1 cellular context compared by ENCODE assay signal in the genomic region with DNA sequence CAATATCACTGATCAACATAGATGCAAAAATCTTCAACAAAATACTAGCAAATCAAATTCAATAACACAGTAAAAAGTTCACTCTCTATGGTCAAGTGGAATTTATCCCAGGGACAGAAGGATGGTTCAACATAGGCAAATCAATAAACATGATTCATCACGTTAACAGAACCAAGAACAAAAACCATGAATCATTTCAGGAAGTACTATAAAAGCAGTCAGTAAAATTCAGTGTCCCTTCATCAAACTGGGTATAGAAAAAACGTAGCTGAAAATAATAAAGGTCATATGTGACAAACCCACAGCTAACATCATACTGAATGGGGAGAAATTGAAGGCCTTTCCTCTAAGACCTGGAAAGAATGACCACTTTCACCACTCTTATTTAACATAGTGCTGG.
TF ChIP-seq lines count a peak whose summit lies in the region.

No MANE protein-coding gene starts in this region.

TF ChIP-seq in GM23338, 12 proteins besides CTCF, POLR2A, EP300 and RAD21 (continued from another document):
- TF ChIP-seq, protein P1, sequence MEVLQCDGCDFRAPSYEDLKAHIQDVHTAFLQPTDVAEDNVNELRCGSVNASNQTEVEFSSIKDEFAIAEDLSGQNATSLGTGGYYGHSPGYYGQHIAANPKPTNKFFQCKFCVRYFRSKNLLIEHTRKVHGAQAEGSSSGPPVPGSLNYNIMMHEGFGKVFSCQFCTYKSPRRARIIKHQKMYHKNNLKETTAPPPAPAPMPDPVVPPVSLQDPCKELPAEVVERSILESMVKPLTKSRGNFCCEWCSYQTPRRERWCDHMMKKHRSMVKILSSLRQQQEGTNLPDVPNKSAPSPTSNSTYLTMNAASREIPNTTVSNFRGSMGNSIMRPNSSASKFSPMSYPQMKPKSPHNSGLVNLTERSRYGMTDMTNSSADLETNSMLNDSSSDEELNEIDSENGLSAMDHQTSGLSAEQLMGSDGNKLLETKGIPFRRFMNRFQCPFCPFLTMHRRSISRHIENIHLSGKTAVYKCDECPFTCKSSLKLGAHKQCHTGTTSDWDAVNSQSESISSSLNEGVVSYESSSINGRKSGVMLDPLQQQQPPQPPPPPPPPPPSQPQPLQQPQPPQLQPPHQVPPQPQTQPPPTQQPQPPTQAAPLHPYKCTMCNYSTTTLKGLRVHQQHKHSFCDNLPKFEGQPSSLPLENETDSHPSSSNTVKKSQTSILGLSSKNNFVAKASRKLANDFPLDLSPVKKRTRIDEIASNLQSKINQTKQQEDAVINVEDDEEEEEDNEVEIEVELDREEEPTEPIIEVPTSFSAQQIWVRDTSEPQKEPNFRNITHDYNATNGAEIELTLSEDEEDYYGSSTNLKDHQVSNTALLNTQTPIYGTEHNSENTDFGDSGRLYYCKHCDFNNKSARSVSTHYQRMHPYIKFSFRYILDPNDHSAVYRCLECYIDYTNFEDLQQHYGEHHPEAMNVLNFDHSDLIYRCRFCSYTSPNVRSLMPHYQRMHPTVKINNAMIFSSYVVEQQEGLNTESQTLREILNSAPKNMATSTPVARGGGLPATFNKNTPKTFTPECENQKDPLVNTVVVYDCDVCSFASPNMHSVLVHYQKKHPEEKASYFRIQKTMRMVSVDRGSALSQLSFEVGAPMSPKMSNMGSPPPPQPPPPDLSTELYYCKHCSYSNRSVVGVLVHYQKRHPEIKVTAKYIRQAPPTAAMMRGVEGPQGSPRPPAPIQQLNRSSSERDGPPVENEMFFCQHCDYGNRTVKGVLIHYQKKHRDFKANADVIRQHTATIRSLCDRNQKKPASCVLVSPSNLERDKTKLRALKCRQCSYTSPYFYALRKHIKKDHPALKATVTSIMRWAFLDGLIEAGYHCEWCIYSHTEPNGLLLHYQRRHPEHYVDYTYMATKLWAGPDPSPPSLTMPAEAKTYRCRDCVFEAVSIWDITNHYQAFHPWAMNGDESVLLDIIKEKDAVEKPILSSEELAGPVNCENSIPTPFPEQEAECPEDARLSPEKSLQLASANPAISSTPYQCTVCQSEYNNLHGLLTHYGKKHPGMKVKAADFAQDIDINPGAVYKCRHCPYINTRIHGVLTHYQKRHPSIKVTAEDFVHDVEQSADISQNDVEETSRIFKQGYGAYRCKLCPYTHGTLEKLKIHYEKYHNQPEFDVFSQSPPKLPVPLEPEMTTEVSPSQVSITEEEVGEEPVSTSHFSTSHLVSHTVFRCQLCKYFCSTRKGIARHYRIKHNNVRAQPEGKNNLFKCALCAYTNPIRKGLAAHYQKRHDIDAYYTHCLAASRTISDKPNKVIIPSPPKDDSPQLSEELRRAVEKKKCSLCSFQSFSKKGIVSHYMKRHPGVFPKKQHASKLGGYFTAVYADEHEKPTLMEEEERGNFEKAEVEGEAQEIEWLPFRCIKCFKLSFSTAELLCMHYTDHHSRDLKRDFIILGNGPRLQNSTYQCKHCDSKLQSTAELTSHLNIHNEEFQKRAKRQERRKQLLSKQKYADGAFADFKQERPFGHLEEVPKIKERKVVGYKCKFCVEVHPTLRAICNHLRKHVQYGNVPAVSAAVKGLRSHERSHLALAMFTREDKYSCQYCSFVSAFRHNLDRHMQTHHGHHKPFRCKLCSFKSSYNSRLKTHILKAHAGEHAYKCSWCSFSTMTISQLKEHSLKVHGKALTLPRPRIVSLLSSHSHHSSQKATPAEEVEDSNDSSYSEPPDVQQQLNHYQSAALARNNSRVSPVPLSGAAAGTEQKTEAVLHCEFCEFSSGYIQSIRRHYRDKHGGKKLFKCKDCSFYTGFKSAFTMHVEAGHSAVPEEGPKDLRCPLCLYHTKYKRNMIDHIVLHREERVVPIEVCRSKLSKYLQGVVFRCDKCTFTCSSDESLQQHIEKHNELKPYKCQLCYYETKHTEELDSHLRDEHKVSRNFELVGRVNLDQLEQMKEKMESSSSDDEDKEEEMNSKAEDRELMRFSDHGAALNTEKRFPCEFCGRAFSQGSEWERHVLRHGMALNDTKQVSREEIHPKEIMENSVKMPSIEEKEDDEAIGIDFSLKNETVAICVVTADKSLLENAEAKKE (CRISPR knock-in tag; IDR thresholded peaks at IDR 0.05), result no peak
- no peak for TF ChIP-seq EZH2phosphoT487 (IDR thresholded peaks at IDR 0.05; ENCODE audit: unreplicated experiment)
- no peak for TF ChIP-seq CREB1 (CRISPR knock-in tag; IDR thresholded peaks at IDR 0.05; ENCODE audit: low read depth)
- TF ChIP-seq ZNF114 (CRISPR knock-in tag; IDR thresholded peaks at IDR 0.05), result no peak
